In genomic region chr2:55871637-55872036, GRCh38 we compare ENCODE assay signal across 1 cellular context.
TF ChIP-seq lines count a peak whose summit lies in the region.

No MANE protein-coding gene starts in this region.

TF ChIP-seq in K562, 482 proteins besides CTCF, POLR2A, EP300 and RAD21 (continued from another document):
- TF ChIP-seq ZBTB40 (IDR thresholded peaks at IDR 0.05), result no peak
- no peak for TF ChIP-seq ZBTB40 (CRISPR knock-in tag; IDR thresholded peaks at IDR 0.05)
- no peak for TF ChIP-seq NFE2L1 (tag; IDR thresholded peaks at IDR 0.05; ENCODE audit: borderline replicate concordance, low read depth)
- TF ChIP-seq FOXP1 (CRISPR knock-in tag; IDR thresholded peaks at IDR 0.05), result no peak
- no peak for TF ChIP-seq LARP7 (IDR thresholded peaks at IDR 0.05)
- no peak for TF ChIP-seq NR2C2 (CRISPR knock-in tag; IDR thresholded peaks at IDR 0.05)
- peak; percentile 42; the same call in 1 of the 2 replicates for TF ChIP-seq NR2C2 (tag; IDR thresholded peaks at IDR 0.05)
- no peak for TF ChIP-seq BRF1 (IDR thresholded peaks at IDR 0.05; ENCODE audit: borderline replicate concordance, extremely low read depth, insufficient read length)
- TF ChIP-seq MYC (IDR thresholded peaks at IDR 0.05; ENCODE audit: low read depth, low read length), result no peak
- TF ChIP-seq MYC (CRISPR knock-in tag; IDR thresholded peaks at IDR 0.05; ENCODE audit: borderline replicate concordance, low read depth), result no peak
- no peak for TF ChIP-seq NR2F6 (CRISPR knock-in tag; IDR thresholded peaks at IDR 0.05)
- TF ChIP-seq ZNF511 (CRISPR knock-in tag; IDR thresholded peaks at IDR 0.05), result no peak
- TF ChIP-seq ZNF407 (IDR thresholded peaks at IDR 0.05; ENCODE audit: low read depth), result no peak
- peak; percentile 21; the same call in 1 of the 2 replicates for TF ChIP-seq SPI1 (IDR thresholded peaks at IDR 0.05; ENCODE audit: borderline replicate concordance, low read depth, low read length)
- TF ChIP-seq GABPA (tag; conservative IDR thresholded peaks at IDR 0.05; ENCODE audit: low read depth), result peak; percentile 33; the same call in 1 of the 2 replicates
